Comparison of ENCODE assay signal across 8 cellular contexts in genomic region chr17:81510798-81511549, GRCh38. TPM values are rescaled to one million over a fixed set of nuclear protein-coding genes. Genes with fewer than 3 reads are reported as not detected.
A peak's percentile ranks its signal among the peaks of the same experiment; 100 is the strongest.
DNase-seq lines count a peak whose midpoint lies in the region; ATAC-seq and TF ChIP-seq lines count a peak whose summit lies in the region.

No MANE protein-coding gene starts in this region.

- H3K27me3 ChIP-seq in Peyer's patch = no peaks in the 10 kb centered on the region
- H3K27me3 ChIP-seq in tibial artery = no peaks in the 10 kb centered on the region

- H3K4me1 ChIP-seq in Peyer's patch (peaks cover 0 to 19% (median 10%) of the 10 kb centered on the region in 4 donors), tibial artery (peaks cover 0 to 27% (median 10%) of the 10 kb centered on the region in 4 donors)

- peaks cover 16% of the 10 kb centered on the region for H3K4me1 Mint-ChIP-seq in chondrocyte (ENCODE audit: low read depth)

- H3K36me3 ChIP-seq in Peyer's patch = peaks cover 0 to 39% (median 0%) of the 10 kb centered on the region in 3 donors
- peaks cover 43 to 48% (median 46%) of the 10 kb centered on the region in 3 donors for H3K36me3 ChIP-seq in tibial artery

- peak; percentile 59 for DNase-seq in ELR (ENCODE audit: low read depth)
- peak; percentile 58 to 68 (median 64) for DNase-seq in Peyer's patch
- DNase-seq in chondrocyte (ENCODE audit: low spot score) = peak; percentile 91
- peak; percentile 7 for DNase-seq in medulla oblongata (ENCODE audit: extremely low spot score)
- peak in 1 of 2 donors; percentile 70 for DNase-seq in tibial artery
- no peak for DNase-seq in SK-N-DZ (ENCODE audit: low spot score)
- no peak for DNase-seq in NCI-H1092 (lab: John Stamatoyannopoulos, UW)
- no peak for DNase-seq in left lobe of liver (ENCODE audit: low spot score)

- peak overlapping the region; percentile 96 for H3K4me3 Mint-ChIP-seq in chondrocyte (ENCODE audit: unreplicated experiment)

- TF ChIP-seq POLR2A in Peyer's patch (IDR thresholded peaks at IDR 0.05) = no peak

- H3K9me3 Mint-ChIP-seq in chondrocyte (ENCODE audit: low read depth) = no peaks in the 10 kb centered on the region

- H3K27ac Mint-ChIP-seq in chondrocyte (ENCODE audit: unreplicated experiment) = peak overlapping the region; percentile 91

- ATAC-seq in left lobe of liver = no peak

- H3K4me3 ChIP-seq in Peyer's patch (peak overlapping the region; percentile 71 to 99 (median 90)), tibial artery (peak overlapping the region; percentile 92 to 99)

- TF ChIP-seq CTCF in Peyer's patch (IDR thresholded peaks at IDR 0.05) = no peak
- TF ChIP-seq CTCF in chondrocyte (IDR thresholded peaks at IDR 0.05) = peak; percentile 32
- TF ChIP-seq CTCF in tibial artery (IDR thresholded peaks at IDR 0.05) = no peak

- H3K27ac ChIP-seq in Peyer's patch = peak overlapping the region; percentile 98 to 100 (median 100)
- peak overlapping the region; percentile 95 to 100 for H3K27ac ChIP-seq in tibial artery

- no peaks in the 10 kb centered on the region for H3K9me3 ChIP-seq in Peyer's patch
- no peaks in the 10 kb centered on the region for H3K9me3 ChIP-seq in tibial artery

- intact Hi-C loops in tibial artery (cut with DNase I; ENCODE audit: low total_unique reads) = loop anchor here (2.0 kb wide), 1 partner anchor 110 kb away; no protein-coding TSS in a partner anchor

- H3K36me3 Mint-ChIP-seq in chondrocyte (ENCODE audit: low read depth) = peaks cover 38% of the 10 kb centered on the region

- no peaks in the 10 kb centered on the region for H3K27me3 Mint-ChIP-seq in chondrocyte (ENCODE audit: low read depth)

RNA-seq across cellular contexts. Expression of gene ACTG1, which starts 1.6 kb away (rescaled TPM):
- total RNA-seq in Peyer's patch (1,000 to 10,000 TPM; 2,510 to 3,878 (median 3,203) TPM), chondrocyte (3,639 to 4,575 TPM (median 4,567 TPM) in 3 replicates), left lobe of liver (264 TPM)
- polyA plus RNA-seq in SK-N-DZ (2014; cell fraction: cytosol; rRNA removed) = 2,351 and 2,595 TPM in 2 replicates
- polyA plus RNA-seq in SK-N-DZ (2014; cell fraction: nucleus; rRNA removed) = 1,254 and 2,322 TPM in 2 replicates

RNA-seq across cellular contexts. Expression of gene FSCN2, which starts 17.2 kb away (rescaled TPM):
- total RNA-seq in Peyer's patch (1 to 10 TPM; 1.2 to 7.9 (median 5.2) TPM), chondrocyte (4.1 to 6.1 TPM (median 5.3 TPM) in 3 replicates), left lobe of liver (0.18 TPM)
- 0.13 TPM in 1 of 2 replicates, not detected in the other for polyA plus RNA-seq in SK-N-DZ (2014; cell fraction: cytosol; rRNA removed)
- 0.52 TPM in 1 of 2 replicates, not detected in the other for polyA plus RNA-seq in SK-N-DZ (2014; cell fraction: nucleus; rRNA removed)

RNA-seq across cellular contexts. Expression of gene FAAP100, which starts 41.2 kb away (rescaled TPM):
- total RNA-seq in Peyer's patch = 10 to 100 TPM; 38.2 to 66.9 (median 52.2) TPM
- total RNA-seq in chondrocyte = 39.8 to 62.7 TPM (median 43.1 TPM) in 3 replicates
- polyA plus RNA-seq in SK-N-DZ (2014; cell fraction: cytosol; rRNA removed) = 40.2 and 49.0 TPM in 2 replicates
- 85.2 and 88.2 TPM in 2 replicates for polyA plus RNA-seq in SK-N-DZ (2014; cell fraction: nucleus; rRNA removed)
- 18.9 TPM for total RNA-seq in left lobe of liver

Comparison
In these comparisons a context has a peak if more than half of its experiments do, and no peak if none do; other contexts are left out.
1. DNase-seq: peak in ELR (single experiment), Peyer's patch (3 of 3), chondrocyte (single experiment) and medulla oblongata (single experiment); none in SK-N-DZ (single experiment), NCI-H1092 (single experiment) and left lobe of liver (single experiment).